Comparison of ENCODE assay signal across 1 cellular context in genomic region chr2:127410871-127411396, GRCh38.
TF ChIP-seq lines count a peak whose summit lies in the region.

No MANE protein-coding gene starts in this region.

TF ChIP-seq in HepG2, 621 proteins besides CTCF, POLR2A, EP300 and RAD21 (continued from another document and continues in another):
- TF ChIP-seq ZNF142 (CRISPR knock-in tag; IDR thresholded peaks at IDR 0.05) (no peak), ZNF770 (CRISPR knock-in tag; IDR thresholded peaks at IDR 0.05) (no peak), NR3C1 (CRISPR knock-in tag; IDR thresholded peaks at IDR 0.05) (no peak), MXI1 (IDR thresholded peaks at IDR 0.05; ENCODE audit: borderline replicate concordance, low read depth, low read length) (peak; percentile 67; the same call in 1 of the 3 replicates), SMAD1 (CRISPR knock-in tag; IDR thresholded peaks at IDR 0.05; ENCODE audit: borderline replicate concordance, low read depth) (no peak), ERF (CRISPR knock-in tag; IDR thresholded peaks at IDR 0.05) (no peak), RFX5 (IDR thresholded peaks at IDR 0.05; ENCODE audit: low read depth, low read length) (peak; percentile 99), RXRB (CRISPR knock-in tag; IDR thresholded peaks at IDR 0.05; ENCODE audit: borderline replicate concordance) (peak; percentile 15; the same call in 1 of the 2 replicates), LBX2 (CRISPR knock-in tag; IDR thresholded peaks at IDR 0.05; ENCODE audit: borderline replicate concordance) (no peak), ZKSCAN5 (CRISPR knock-in tag; IDR thresholded peaks at IDR 0.05) (no peak), HNRNPL (IDR thresholded peaks at IDR 0.05; ENCODE audit: low read depth, low read length) (no peak), PHF8 (CRISPR knock-in tag; IDR thresholded peaks at IDR 0.05) (no peak), CCAR2 (optimal IDR thresholded peaks at IDR 0.05; ENCODE audit: low read depth, low read length) (no peak), ZNF430 (CRISPR knock-in tag; IDR thresholded peaks at IDR 0.05) (no peak), ZNF281 (CRISPR knock-in tag; IDR thresholded peaks at IDR 0.05; ENCODE audit: borderline replicate concordance) (no peak), NFATC3 (CRISPR knock-in tag; IDR thresholded peaks at IDR 0.05) (no peak), ZNF672 (CRISPR knock-in tag; IDR thresholded peaks at IDR 0.05) (no peak), ZNF75D (CRISPR knock-in tag; IDR thresholded peaks at IDR 0.05; ENCODE audit: borderline replicate concordance) (no peak), SUZ12 (IDR thresholded peaks at IDR 0.05; ENCODE audit: low read depth, low read length) (no peak), IRX3 (CRISPR knock-in tag; IDR thresholded peaks at IDR 0.05; ENCODE audit: borderline replicate concordance, low read depth) (no peak), CCDC6 (CRISPR knock-in tag; IDR thresholded peaks at IDR 0.05) (no peak), IKZF1 (IDR thresholded peaks at IDR 0.05) (no peak), ZNF574 (CRISPR knock-in tag; IDR thresholded peaks at IDR 0.05) (no peak), HMG20A (CRISPR knock-in tag; IDR thresholded peaks at IDR 0.05; ENCODE audit: borderline replicate concordance) (peak; percentile 33; the same call in 1 of the 2 replicates), ARHGAP35 (CRISPR knock-in tag; IDR thresholded peaks at IDR 0.05; ENCODE audit: borderline replicate concordance) (no peak), MNT (IDR thresholded peaks at IDR 0.05) (peak; percentile 24; the same call in 1 of the 2 replicates), ARID3A (IDR thresholded peaks at IDR 0.05; ENCODE audit: low read depth, low read length) (no peak), POLR2AphosphoS2 (IDR thresholded peaks at IDR 0.05; ENCODE audit: low read depth, low read length) (no peak), ZNF713 (CRISPR knock-in tag; IDR thresholded peaks at IDR 0.05) (no peak), U2AF2 (IDR thresholded peaks at IDR 0.05; ENCODE audit: low read depth, low read length) (no peak), ELK4 (CRISPR knock-in tag; IDR thresholded peaks at IDR 0.05; ENCODE audit: borderline replicate concordance) (no peak), NCOA5 (CRISPR knock-in tag; IDR thresholded peaks at IDR 0.05) (no peak), ISL2 (CRISPR knock-in tag; IDR thresholded peaks at IDR 0.05) (peak; percentile 86), ZMYM2 (CRISPR knock-in tag; IDR thresholded peaks at IDR 0.05) (no peak), ZSCAN29 (CRISPR knock-in tag; conservative IDR thresholded peaks at IDR 0.05) (no peak), PAF1 (CRISPR knock-in tag; IDR thresholded peaks at IDR 0.05) (no peak), TEAD3 (CRISPR knock-in tag; optimal IDR thresholded peaks at IDR 0.05; ENCODE audit: borderline replicate concordance) (peak; percentile 93), GMEB1 (CRISPR knock-in tag; IDR thresholded peaks at IDR 0.05; ENCODE audit: borderline replicate concordance) (no peak), CREB3 (CRISPR knock-in tag; IDR thresholded peaks at IDR 0.05) (no peak), RBM22 (optimal IDR thresholded peaks at IDR 0.05; ENCODE audit: low read length) (no peak), ZNF720 (CRISPR knock-in tag; IDR thresholded peaks at IDR 0.05) (no peak)
